Comparison of ENCODE assay signal across 9 cellular contexts in the genomic region with DNA sequence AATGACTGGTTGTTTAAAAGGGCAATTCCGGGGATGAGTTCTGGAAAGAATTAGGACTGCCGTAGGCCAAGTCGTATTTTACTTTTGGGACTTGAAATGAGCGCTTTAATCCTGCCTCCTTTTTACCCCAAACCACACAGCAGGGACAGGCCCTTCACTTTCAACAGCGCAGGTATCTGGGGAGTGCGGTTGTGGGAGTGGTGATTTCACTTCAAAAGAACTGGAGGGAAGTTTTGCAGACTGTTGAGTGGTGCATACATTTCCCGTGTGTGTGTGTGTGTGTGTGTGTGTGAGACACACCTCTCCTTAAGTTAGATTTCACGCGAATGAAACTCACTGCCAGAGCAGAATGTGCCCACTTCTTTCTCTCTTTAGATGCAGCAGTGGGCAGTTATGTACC. TPM values are rescaled to one million over a fixed set of nuclear protein-coding genes. Genes with fewer than 3 reads are reported as not detected.
DNase-seq lines count a peak whose midpoint lies in the region; ATAC-seq and TF ChIP-seq lines count a peak whose summit lies in the region.
"Had no signal": no experiment of that assay in that cellular context is flagged by ENCODE, and none has a peak within 500 bp of the region (broad histone marks: within the 10 kb centered on the region; RNA-seq: fewer than 3 reads in every experiment).

No MANE protein-coding gene starts in this region.

- H3K9me3 ChIP-seq in breast epithelium = peaks cover 0 to 21% of the 10 kb centered on the region in 2 donors
- H3K9me3 ChIP-seq: mucosa of descending colon had no signal

- H3K36me3 ChIP-seq in breast epithelium = no peaks in the 10 kb centered on the region

- H3K4me3 ChIP-seq in breast epithelium = peak overlapping the region; percentile 57 to 75 (median 62)
- H3K4me3 ChIP-seq: mucosa of descending colon had no signal

- no peaks in the 10 kb centered on the region for H3K4me1 ChIP-seq in breast epithelium

- no peak overlapping the region for H3K27ac Mint-ChIP-seq in mesothelial cell of epicardium

- H3K27me3 ChIP-seq in breast epithelium = peaks cover 0 to 23% of the 10 kb centered on the region in 2 donors

- H3K9me3 Mint-ChIP-seq in mesothelial cell of epicardium = peaks cover 22% of the 10 kb centered on the region

- peak; percentile 16 to 40 for DNase-seq in stimulated activated CD4-positive, alpha-beta T cell treated with anti-CD3 and anti-CD28 coated beads, Interleukin-2, amount 100 ng/mL, for 24 hours
- no peak for DNase-seq in stimulated activated CD4-positive, alpha-beta T cell treated with anti-CD3 and anti-CD28 coated beads, Interleukin-4, amount 100 ng/mL, for 4 hours
- DNase-seq in breast epithelium (ENCODE audit: low spot score in 2 of 2) = no peak
- DNase-seq in mesothelial cell of epicardium (ENCODE audit: low spot score in 2 of 2, unreplicated experiment in 2 of 2) = no peak
- no peak for DNase-seq in AG20443 (ENCODE audit: low spot score)
- no peak for DNase-seq in NCI-H524 treated with DMSO at 0.1 percent for 48 hours (lab: John Stamatoyannopoulos, UW)

- peaks cover 9% of the 10 kb centered on the region for H3K36me3 Mint-ChIP-seq in mesothelial cell of epicardium

- H3K4me1 Mint-ChIP-seq in mesothelial cell of epicardium = peaks cover 21% of the 10 kb centered on the region

- intact Hi-C loops in breast epithelium (cut with DNase I; ENCODE audit: low total_unique reads) = no loop called here

- peaks cover 86% of the 10 kb centered on the region for H3K27me3 Mint-ChIP-seq in mesothelial cell of epicardium (ENCODE audit: low read depth)

- peak overlapping the region; percentile 73 for H3K4me3 Mint-ChIP-seq in mesothelial cell of epicardium

- TF ChIP-seq POLR2A in breast epithelium (IDR thresholded peaks at IDR 0.05) = no peak

- TF ChIP-seq CTCF in breast epithelium (IDR thresholded peaks at IDR 0.05) (no peak), mesothelial cell of epicardium (IDR thresholded peaks at IDR 0.05; ENCODE audit: unreplicated experiment) (no peak)

- ATAC-seq in GM21515 (IDR thresholded peaks at IDR 0.05; ENCODE audit: unreplicated experiment) (no peak), GM19328 (IDR thresholded peaks at IDR 0.05; ENCODE audit: unreplicated experiment) (no peak)

- H3K27ac ChIP-seq in breast epithelium = peak overlapping the region in 1 of 2 donors; percentile 38

RNA-seq across cellular contexts. Expression of a gene that starts 2.8 kb away (rescaled TPM):
- total RNA-seq in breast epithelium = 10 to 100 TPM in 1 of 3 donors, 1 to 10 TPM in 2; 8.5 to 11.2 (median 8.8) TPM
- total RNA-seq in mesothelial cell of epicardium = 6.0 to 8.3 TPM (median 7.5 TPM) in 3 replicates

Comparison
In these comparisons a context has a peak if more than half of its experiments do, and no peak if none do; other contexts are left out.
1. DNase-seq: peak in stimulated activated CD4-positive, alpha-beta T cell treated with anti-CD3 and anti-CD28 coated beads, Interleukin-2, amount 100 ng/mL, for 24 hours (2 of 2); none in stimulated activated CD4-positive, alpha-beta T cell treated with anti-CD3 and anti-CD28 coated beads, Interleukin-4, amount 100 ng/mL, for 4 hours (0 of 2), breast epithelium (0 of 2), mesothelial cell of epicardium (0 of 2), AG20443 (single experiment) and NCI-H524 treated with DMSO at 0.1 percent for 48 hours (single experiment).